Comparison of ENCODE assay signal across 23 cellular contexts in the genomic region with DNA sequence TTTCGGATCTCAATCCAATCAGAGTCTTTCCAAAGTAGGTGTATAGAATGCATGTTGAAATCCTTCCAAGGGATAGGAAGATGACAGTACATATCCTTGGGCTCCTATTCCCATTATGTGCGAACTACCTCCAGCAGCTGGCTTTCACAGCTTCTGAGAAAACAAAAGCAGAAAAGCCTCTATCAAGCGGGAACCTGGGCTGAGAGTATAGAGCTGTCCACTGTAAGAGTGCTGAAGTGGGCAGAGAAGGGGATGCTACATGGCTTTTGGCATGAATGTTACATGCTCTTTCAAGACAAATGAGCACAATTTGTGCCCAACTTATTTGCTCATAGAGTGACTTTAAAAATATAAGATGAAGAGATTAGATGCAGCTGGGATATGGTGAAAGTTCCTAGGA.
DNase-seq lines count a peak whose midpoint lies in the region; ATAC-seq, FAIRE-seq and TF ChIP-seq lines count a peak whose summit lies in the region.
"Had no signal": no experiment of that assay in that cellular context is flagged by ENCODE, and none has a peak within 500 bp of the region (broad histone marks: within the 10 kb centered on the region; RNA-seq: fewer than 3 reads in every experiment).

No MANE protein-coding gene starts in this region.

- H3K4me1 ChIP-seq in NT2/D1 (ENCODE audit: insufficient read depth, insufficient read length) (no peaks in the 10 kb centered on the region), neuronal stem cell (ENCODE audit: control insufficient read depth in 2 of 2, insufficient read depth in 1 of 2, low read depth in 1 of 2, low read length in 2 of 2) (no peaks in the 10 kb centered on the region), kidney (ENCODE audit: control insufficient read depth in 1 of 2, insufficient read depth in 1 of 2, low read depth in 1 of 2, low read length in 2 of 2) (no peaks in the 10 kb centered on the region)
- H3K4me1 ChIP-seq: heart left ventricle, stomach, upper lobe of left lung had no signal

- intact Hi-C loops in activated naive CD4-positive, alpha-beta T cell treated with anti-CD3 and anti-CD28 coated beads for 36 hours (cut with micrococcal nuclease): no loop called here
- intact Hi-C loops in kidney (cut with DNase I): no loop called here

- H3K18ac ChIP-seq in neuronal stem cell (ENCODE audit: low read length): no peak overlapping the region

- H3K23ac ChIP-seq in neuronal stem cell (ENCODE audit: low read depth, low read length, poor library complexity): no peak overlapping the region

- CTCF ChIA-PET in activated naive CD4-positive, alpha-beta T cell treated with anti-CD3 and anti-CD28 coated beads for 36 hours (lab: Charles Lee): no interaction called here

- H2AK5ac ChIP-seq in neuronal stem cell (ENCODE audit: low read depth, low read length): no peak overlapping the region

- no peak overlapping the region for H2BK120ac ChIP-seq in neuronal stem cell (ENCODE audit: low read depth, low read length)

- no peak overlapping the region for H3K14ac ChIP-seq in neuronal stem cell (ENCODE audit: low read length)

- DNase-seq in HT1080 (ENCODE audit: low read depth) (peak; percentile 1), NT2/D1 (ENCODE audit: low read depth, low spot score) (peak; percentile 22), endothelial cell (ENCODE audit: low spot score) (peak; percentile 39), neuronal stem cell (ENCODE audit: low spot score) (peak; percentile 48), kidney (no peak)
- DNase-seq in activated naive CD4-positive, alpha-beta T cell treated with anti-CD3 and anti-CD28 coated beads for 36 hours: no peak
- DNase-seq: activated T-cell treated with anti-CD3 and anti-CD28 coated beads, Interleukin-2, amount 50 U/mL, for 72 hours; heart left ventricle; natural killer cell; NCI-H1417 treated with DMSO at 0.1 percent for 48 hours; NCI-H524 treated with DMSO at 0.1 percent for 48 hours; posterior cingulate gyrus; stimulated activated CD4-positive, alpha-beta T cell treated with anti-CD3 and anti-CD28 coated beads, Interleukin-4, amount 100 ng/mL, for 1 hour; stomach; upper lobe of left lung had no signal

- no peak for TF ChIP-seq CTCF in endothelial cell (IDR thresholded peaks at IDR 0.05; ENCODE audit: unreplicated experiment)
- no peak for TF ChIP-seq CTCF in kidney (IDR thresholded peaks at IDR 0.05; ENCODE audit: borderline replicate concordance, extremely low read depth, insufficient read depth)

- H3K4ac ChIP-seq in neuronal stem cell (ENCODE audit: low read length): no peak overlapping the region

- H2BK15ac ChIP-seq in neuronal stem cell (ENCODE audit: low read length): no peak overlapping the region

- no peaks in the 10 kb centered on the region for H3K9me3 Mint-ChIP-seq in endothelial cell (ENCODE audit: unreplicated experiment)
- H3K9me3 Mint-ChIP-seq in activated naive CD4-positive, alpha-beta T cell treated with anti-CD3 and anti-CD28 coated beads for 36 hours: peaks cover 4% of the 10 kb centered on the region
- H3K9me3 Mint-ChIP-seq: memory B cell had no signal

- H3K36me3 Mint-ChIP-seq in endothelial cell (ENCODE audit: low read depth, unreplicated experiment): no peaks in the 10 kb centered on the region
- H3K36me3 Mint-ChIP-seq in activated naive CD4-positive, alpha-beta T cell treated with anti-CD3 and anti-CD28 coated beads for 36 hours (ENCODE audit: low read depth): no peaks in the 10 kb centered on the region
- H3K36me3 Mint-ChIP-seq: activated naive CD8-positive, alpha-beta T cell; IgD-negative memory B cell; memory B cell had no signal

- H2BK12ac ChIP-seq in neuronal stem cell (ENCODE audit: low read length): no peak overlapping the region

- H2BK5ac ChIP-seq in neuronal stem cell (ENCODE audit: low read length): no peak overlapping the region

- no peaks in the 10 kb centered on the region for H3K27me3 Mint-ChIP-seq in endothelial cell (ENCODE audit: unreplicated experiment)
- no peaks in the 10 kb centered on the region for H3K27me3 Mint-ChIP-seq in activated naive CD4-positive, alpha-beta T cell treated with anti-CD3 and anti-CD28 coated beads for 36 hours (ENCODE audit: low read depth)
- H3K27me3 Mint-ChIP-seq: activated naive CD8-positive, alpha-beta T cell; IgD-negative memory B cell; memory B cell had no signal

- H3K4me3 Mint-ChIP-seq in endothelial cell (ENCODE audit: unreplicated experiment): no peak overlapping the region
- H3K4me3 Mint-ChIP-seq in activated naive CD4-positive, alpha-beta T cell treated with anti-CD3 and anti-CD28 coated beads for 36 hours: no peak overlapping the region
- H3K4me3 Mint-ChIP-seq: activated naive CD8-positive, alpha-beta T cell; activated T-cell treated with anti-CD3 and anti-CD28 coated beads, Interleukin-2, amount 50 U/mL, for 72 hours; IgD-negative memory B cell; memory B cell; natural killer cell had no signal

- H4K8ac ChIP-seq in neuronal stem cell (ENCODE audit: low read depth, low read length): no peak overlapping the region

- H3K27ac Mint-ChIP-seq in endothelial cell (ENCODE audit: unreplicated experiment): no peak overlapping the region
- H3K27ac Mint-ChIP-seq in activated naive CD4-positive, alpha-beta T cell treated with anti-CD3 and anti-CD28 coated beads for 36 hours: no peak overlapping the region
- H3K27ac Mint-ChIP-seq: activated naive CD8-positive, alpha-beta T cell; activated T-cell treated with anti-CD3 and anti-CD28 coated beads, Interleukin-2, amount 50 U/mL, for 72 hours; IgD-negative memory B cell; memory B cell; natural killer cell had no signal

- H3K4me1 Mint-ChIP-seq in endothelial cell (ENCODE audit: unreplicated experiment): no peaks in the 10 kb centered on the region
- no peaks in the 10 kb centered on the region for H3K4me1 Mint-ChIP-seq in activated naive CD4-positive, alpha-beta T cell treated with anti-CD3 and anti-CD28 coated beads for 36 hours (ENCODE audit: low read depth)
- H3K4me1 Mint-ChIP-seq: memory B cell, natural killer cell had no signal

- no peaks in the 10 kb centered on the region for H3K27me3 ChIP-seq in NT2/D1 (ENCODE audit: insufficient read depth, insufficient read length)
- no peaks in the 10 kb centered on the region for H3K27me3 ChIP-seq in neuronal stem cell (ENCODE audit: control insufficient read depth in 3 of 3, insufficient read depth in 3 of 3, low read depth in 1 of 3, low read length in 3 of 3)
- H3K27me3 ChIP-seq: heart left ventricle, stomach, upper lobe of left lung had no signal

- H3K27ac ChIP-seq in neuronal stem cell (replicated peaks; ENCODE audit: low read length) (no peak overlapping the region), kidney (ENCODE audit: low read depth in 2 of 2, low read length in 2 of 2) (no peak overlapping the region)
- H3K27ac ChIP-seq: heart left ventricle, skin epidermis, stomach, upper lobe of left lung had no signal

- no peak for ATAC-seq in GM18502 (IDR thresholded peaks at IDR 0.05; ENCODE audit: poor library complexity, unreplicated experiment)
- ATAC-seq: activated CD4-positive, CD25-positive, alpha-beta regulatory T cell treated with anti-CD3 and anti-CD28 coated beads, Interleukin-2, amount 50 U/mL, for 24 hours; activated T-cell treated with anti-CD3 and anti-CD28 coated beads, Interleukin-2, amount 50 U/mL, for 72 hours; heart left ventricle; natural killer cell had no signal

- H3K36me3 ChIP-seq in NT2/D1 (ENCODE audit: insufficient read depth, insufficient read length, low read length): no peaks in the 10 kb centered on the region
- no peaks in the 10 kb centered on the region for H3K36me3 ChIP-seq in neuronal stem cell (replicated peaks in 1 of 2; ENCODE audit: control insufficient read depth in 2 of 2, insufficient read depth in 2 of 2, low read length in 2 of 2)
- H3K36me3 ChIP-seq in kidney (ENCODE audit: control insufficient read depth in 1 of 2, insufficient read depth in 2 of 2, low read length in 2 of 2): no peaks in the 10 kb centered on the region
- H3K36me3 ChIP-seq: heart left ventricle, stomach, upper lobe of left lung had no signal

- H3K79me1 ChIP-seq in neuronal stem cell (ENCODE audit: low read depth, low read length): no peaks in the 10 kb centered on the region

- FAIRE-seq in kidney (lab: Jason Lieb, UNC): no peak
- FAIRE-seq: endometrium, islet of Langerhans had no signal

- no peak overlapping the region for H2AFZ ChIP-seq in neuronal stem cell (ENCODE audit: low read length)

- H3K4me3 ChIP-seq in NT2/D1 (ENCODE audit: insufficient read length, low read depth): no peak overlapping the region
- no peak overlapping the region for H3K4me3 ChIP-seq in neuronal stem cell (ENCODE audit: low read length in 2 of 2)
- H3K4me3 ChIP-seq in kidney (ENCODE audit: low read length in 2 of 2): no peak overlapping the region
- H3K4me3 ChIP-seq: heart left ventricle, skin epidermis, stomach, upper lobe of left lung had no signal

- H4K91ac ChIP-seq in neuronal stem cell (ENCODE audit: low read depth, low read length, poor library complexity): no peak overlapping the region

- H3K9me3 ChIP-seq in NT2/D1 (ENCODE audit: insufficient read depth, low read length) (no peaks in the 10 kb centered on the region), neuronal stem cell (replicated peaks in 1 of 2; ENCODE audit: control insufficient read depth in 2 of 2, insufficient read depth in 1 of 2, low read depth in 1 of 2, low read length in 2 of 2) (no peaks in the 10 kb centered on the region), kidney (ENCODE audit: control insufficient read depth in 1 of 2, low read length in 2 of 2) (peaks cover 0 to 3% of the 10 kb centered on the region in 2 donors)
- H3K9me3 ChIP-seq: heart left ventricle, upper lobe of left lung had no signal

- H3K9ac ChIP-seq in NT2/D1 (ENCODE audit: insufficient read length, low read depth) (no peak overlapping the region), neuronal stem cell (ENCODE audit: low read depth, low read length, poor library complexity) (no peak overlapping the region), kidney (ENCODE audit: low read length in 2 of 2) (no peak overlapping the region)

- no CpG with 5 or more reads among the region's 3 CpGs for WGBS in neuronal stem cell (ENCODE audit: extremely low coverage in 2 of 2, insufficient read length in 2 of 2, insufficient replicate concordance in 1 of 2), 2 donors

- H3K4me2 ChIP-seq in neuronal stem cell (ENCODE audit: insufficient read depth, low read length, poor library complexity, severe bottlenecking): no peak overlapping the region

Comparison
In these comparisons a context has a peak if more than half of its experiments do, and no peak if none do; other contexts are left out.
1. DNase-seq: peak in HT1080 (single experiment), NT2/D1 (single experiment), endothelial cell (single experiment) and neuronal stem cell (single experiment); none in activated naive CD4-positive, alpha-beta T cell treated with anti-CD3 and anti-CD28 coated beads for 36 hours (single experiment) and kidney (single experiment).